In genomic region chr10:133421336-133422222, GRCh38 we compare ENCODE assay signal across 1 cellular context.
TF ChIP-seq lines count a peak whose summit lies in the region.

No MANE protein-coding gene starts in this region.

TF ChIP-seq in K562, 482 proteins besides CTCF, POLR2A, EP300 and RAD21:
- TF ChIP-seq RBFOX2 (IDR thresholded peaks at IDR 0.05; ENCODE audit: low read depth, low read length) = 0 out of 2 replicates have a peak, but pooled peaks have one; percentile 14
- TF ChIP-seq POLR2G (IDR thresholded peaks at IDR 0.05; ENCODE audit: low read depth, low read length) = peak; percentile 42; the same call in 1 of the 2 replicates
- TF ChIP-seq ZFP36 (IDR thresholded peaks at IDR 0.05; ENCODE audit: low read depth, low read length, partially characterized antibody) = no peak
- TF ChIP-seq DACH1 (IDR thresholded peaks at IDR 0.05; ENCODE audit: partially characterized antibody) = no peak
